In the genomic region with DNA sequence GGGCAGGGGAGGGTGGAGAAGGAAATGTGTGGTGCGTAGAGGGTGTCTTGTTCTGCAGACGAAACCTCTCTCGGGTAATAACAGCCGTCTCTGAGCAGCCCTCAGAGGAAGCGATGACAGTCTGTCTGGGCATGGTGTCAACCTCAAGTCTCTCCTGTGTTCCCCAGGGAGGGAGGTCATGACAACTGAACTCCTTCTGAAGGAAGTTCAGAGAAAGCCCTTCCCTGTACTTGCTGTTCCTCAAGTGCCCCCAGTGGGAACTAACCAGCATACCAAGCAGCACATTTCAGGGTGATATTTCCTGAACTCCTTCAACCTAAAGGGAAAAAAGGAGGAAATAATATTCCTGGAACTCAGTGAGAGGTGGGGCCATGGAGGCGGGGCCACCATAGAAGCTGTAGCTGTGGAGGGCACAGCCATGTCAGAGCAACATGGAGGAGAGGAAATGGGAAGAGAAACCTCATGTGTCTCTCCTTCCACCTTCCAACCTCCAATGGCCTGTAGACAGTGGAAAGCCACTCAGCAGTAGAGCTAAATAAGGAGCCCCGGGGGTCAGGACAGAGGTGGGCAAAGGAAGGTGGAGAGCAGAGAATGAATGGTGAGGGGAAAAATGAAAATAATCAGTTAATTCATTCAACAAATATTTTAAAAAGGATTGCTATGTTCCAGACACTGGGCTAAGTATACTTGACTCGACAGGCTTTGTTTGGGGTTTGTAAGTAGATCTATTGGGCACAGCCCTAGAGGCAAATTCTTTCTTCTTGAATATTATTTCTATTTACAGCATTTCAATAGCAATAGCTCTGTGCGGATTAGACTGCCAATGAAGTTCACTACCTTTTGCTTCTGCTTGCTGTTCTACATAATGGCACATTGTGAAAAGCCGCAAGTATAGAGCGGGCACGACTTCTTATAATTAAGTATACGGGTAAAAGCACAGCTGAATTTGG, we compare ENCODE assay signal across 9 cellular contexts.
DNase-seq lines count a peak whose midpoint lies in the region; ATAC-seq, FAIRE-seq and TF ChIP-seq lines count a peak whose summit lies in the region.
"Had no signal": no experiment of that assay in that cellular context is flagged by ENCODE, and none has a peak within 500 bp of the region (broad histone marks: within the 10 kb centered on the region; RNA-seq: fewer than 3 reads in every experiment).

No MANE protein-coding gene starts in this region.

- no peak overlapping the region for H3K9ac ChIP-seq in kidney (ENCODE audit: low read length in 2 of 2)

- no peaks in the 10 kb centered on the region for H4K20me1 ChIP-seq in PC-9 (ENCODE audit: insufficient read depth)

- H3K4me1 ChIP-seq in effector memory CD4-positive, alpha-beta T cell (ENCODE audit: control insufficient read depth, insufficient read depth, low read length, poor library complexity, severe bottlenecking), result peaks cover 33% of the 10 kb centered on the region
- H3K4me1 ChIP-seq in PC-9 (replicated peaks; ENCODE audit: insufficient read depth) (no peaks in the 10 kb centered on the region), kidney (ENCODE audit: control insufficient read depth in 1 of 2, insufficient read depth in 1 of 2, low read depth in 1 of 2, low read length in 2 of 2) (peaks cover 0 to 3% of the 10 kb centered on the region in 2 donors)
- H3K4me1 ChIP-seq: A549 had no signal

- POLR2A ChIA-PET in activated CD4-positive, alpha-beta T cell treated with anti-CD3 and anti-CD28 coated beads for 36 hours (lab: Charles Lee), result no interaction called here
- POLR2A ChIA-PET in PC-9 (lab: Charles Lee; ENCODE audit: unreplicated experiment), result no interaction called here

- no peak overlapping the region for H3K27ac ChIP-seq in effector memory CD4-positive, alpha-beta T cell (ENCODE audit: insufficient read depth, low read length, poor library complexity, severe bottlenecking)
- H3K27ac ChIP-seq in PC-9, result no peak overlapping the region
- H3K27ac ChIP-seq in kidney (ENCODE audit: low read depth in 2 of 2, low read length in 2 of 2), result peak overlapping the region in 1 of 2 donors; percentile 15
- H3K27ac ChIP-seq: A549 had no signal

- no peaks in the 10 kb centered on the region for H3K9me2 ChIP-seq in PC-9 (ENCODE audit: insufficient read depth)

- no peaks in the 10 kb centered on the region for H3K9me3 ChIP-seq in effector memory CD4-positive, alpha-beta T cell (ENCODE audit: control insufficient read depth, low read length)
- H3K9me3 ChIP-seq in PC-9 (ENCODE audit: insufficient read depth, low read depth), result no peaks in the 10 kb centered on the region
- H3K9me3 ChIP-seq in kidney (ENCODE audit: control insufficient read depth in 1 of 2, low read length in 2 of 2), result peaks cover 0 to 4% of the 10 kb centered on the region in 2 donors

- no TSS peak for BruUV-seq in PC-9 (replicated peaks; lab: Mats Ljungman, UMichigan)

- H3K36me3 Mint-ChIP-seq in activated CD4-positive, alpha-beta T cell treated with anti-CD3 and anti-CD28 coated beads for 36 hours (ENCODE audit: low read depth), result peaks cover 4% of the 10 kb centered on the region

- CTCF ChIA-PET in activated CD4-positive, alpha-beta T cell treated with anti-CD3 and anti-CD28 coated beads for 36 hours (lab: Charles Lee), result interaction anchor here (0.9 to 1.2 kb wide), 2 partner anchors 10 to 114 kb away, joined by 3 read pairs; no protein-coding TSS in a partner anchor
- CTCF ChIA-PET in PC-9 (lab: Charles Lee), result no interaction called here

- H3K27me3 Mint-ChIP-seq in activated CD4-positive, alpha-beta T cell treated with anti-CD3 and anti-CD28 coated beads for 36 hours, result no peaks in the 10 kb centered on the region

- peak; percentile 42 to 53 for DNase-seq in NCI-H2081 (lab: John Stamatoyannopoulos, UW)
- no peak for DNase-seq in NCI-H2081 treated with DMSO at 0.1 percent for 48 hours (lab: John Stamatoyannopoulos, UW)
- peak; percentile 67 for DNase-seq in activated CD4-positive, alpha-beta T cell treated with anti-CD3 and anti-CD28 coated beads for 36 hours
- peak; percentile 58 to 77 (median 64) for DNase-seq in effector memory CD4-positive, alpha-beta T cell
- peak; percentile 34 to 41 (median 34) for DNase-seq in stimulated activated CD4-positive, alpha-beta T cell treated with anti-CD3 and anti-CD28 coated beads, Interleukin-12 subunit alpha, Interleukin-12 subunit beta, amount 100 ng/mL, for 48 hours (ENCODE audit: low read depth in 2 of 3, low spot score in 1 of 3)
- no peak for DNase-seq in PC-9
- no peak for DNase-seq in kidney

- H3F3A ChIP-seq in PC-9 (ENCODE audit: insufficient read depth, low read depth), result no peaks in the 10 kb centered on the region

- TF ChIP-seq CTCF in PC-9 (conservative IDR thresholded peaks at IDR 0.05) (no peak), kidney (IDR thresholded peaks at IDR 0.05; ENCODE audit: borderline replicate concordance, extremely low read depth, insufficient read depth) (no peak)

- H3K4me2 ChIP-seq in PC-9, result no peak overlapping the region
- H3K4me2 ChIP-seq: A549 had no signal

- intact Hi-C loops in activated CD4-positive, alpha-beta T cell treated with anti-CD3 and anti-CD28 coated beads for 36 hours (cut with DNase I, micrococcal nuclease), result loop anchor here (2.0 to 5.0 kb wide), 3 partner anchors 58 to 108 kb away; no protein-coding TSS in a partner anchor
- intact Hi-C loops in PC-9 (cut with micrococcal nuclease; ENCODE audit: unreplicated experiment) (no loop called here), kidney (cut with DNase I) (no loop called here)

- FAIRE-seq in kidney (lab: Jason Lieb, UNC), result no peak
- FAIRE-seq: A549 had no signal

- H3K27ac Mint-ChIP-seq in activated CD4-positive, alpha-beta T cell treated with anti-CD3 and anti-CD28 coated beads for 36 hours, result peak overlapping the region; percentile 56

- no peak overlapping the region for H2AFZ ChIP-seq in PC-9

- H3K4me3 ChIP-seq in effector memory CD4-positive, alpha-beta T cell (ENCODE audit: insufficient read depth, low read depth, low read length, poor library complexity, severe bottlenecking), result no peak overlapping the region
- H3K4me3 ChIP-seq in PC-9 (no peak overlapping the region), kidney (ENCODE audit: low read length in 2 of 2) (no peak overlapping the region)
- H3K4me3 ChIP-seq: A549 had no signal

- H3K4me3 Mint-ChIP-seq in activated CD4-positive, alpha-beta T cell treated with anti-CD3 and anti-CD28 coated beads for 36 hours, result no peak overlapping the region

- H3K36me3 ChIP-seq in effector memory CD4-positive, alpha-beta T cell (ENCODE audit: control insufficient read depth, insufficient read depth, low read length), result no peaks in the 10 kb centered on the region
- H3K36me3 ChIP-seq in PC-9 (ENCODE audit: low read depth) (no peaks in the 10 kb centered on the region), kidney (ENCODE audit: control insufficient read depth in 1 of 2, insufficient read depth in 2 of 2, low read length in 2 of 2) (no peaks in the 10 kb centered on the region)

- ATAC-seq in HG03354 (IDR thresholded peaks at IDR 0.05; ENCODE audit: poor library complexity, severe bottlenecking, unreplicated experiment), result peak; percentile 98
- peak; percentile 83 for ATAC-seq in activated CD4-positive, alpha-beta T cell treated with anti-CD3 and anti-CD28 coated beads for 36 hours
- ATAC-seq: A549 had no signal

- no peaks in the 10 kb centered on the region for H3K27me3 ChIP-seq in effector memory CD4-positive, alpha-beta T cell (replicated peaks; ENCODE audit: control insufficient read depth, insufficient read depth, low read length, poor library complexity, severe bottlenecking)
- H3K27me3 ChIP-seq in PC-9 (ENCODE audit: insufficient read depth, low read depth), result peaks cover 77% of the 10 kb centered on the region

- no peaks in the 10 kb centered on the region for H3K79me2 ChIP-seq in PC-9 (ENCODE audit: low read depth)

- no peaks in the 10 kb centered on the region for H3K9me3 Mint-ChIP-seq in activated CD4-positive, alpha-beta T cell treated with anti-CD3 and anti-CD28 coated beads for 36 hours (ENCODE audit: low read depth)

- peaks cover 78% of the 10 kb centered on the region for H3K4me1 Mint-ChIP-seq in activated CD4-positive, alpha-beta T cell treated with anti-CD3 and anti-CD28 coated beads for 36 hours

Comparison
In these comparisons a context has a peak if more than half of its experiments do, and no peak if none do; other contexts are left out.
1. DNase-seq: peak in NCI-H2081 (2 of 2), activated CD4-positive, alpha-beta T cell treated with anti-CD3 and anti-CD28 coated beads for 36 hours (single experiment), effector memory CD4-positive, alpha-beta T cell (3 of 3) and stimulated activated CD4-positive, alpha-beta T cell treated with anti-CD3 and anti-CD28 coated beads, Interleukin-12 subunit alpha, Interleukin-12 subunit beta, amount 100 ng/mL, for 48 hours (3 of 3); none in NCI-H2081 treated with DMSO at 0.1 percent for 48 hours (single experiment), PC-9 (0 of 2) and kidney (single experiment).
2. intact Hi-C loops: an anchor here in activated CD4-positive, alpha-beta T cell treated with anti-CD3 and anti-CD28 coated beads for 36 hours (2.0 to 5.0 kb wide); none called in PC-9 and kidney.